In genomic region chr19:5621311-5621944, GRCh38 we compare ENCODE assay signal across 8 cellular contexts. TPM values are rescaled to one million over a fixed set of nuclear protein-coding genes. Genes with fewer than 3 reads are reported as not detected.
DNase-seq lines count a peak whose midpoint lies in the region; ATAC-seq, FAIRE-seq and TF ChIP-seq lines count a peak whose summit lies in the region.

No MANE protein-coding gene starts in this region.

- ATAC-seq in HG02981 (IDR thresholded peaks at IDR 0.05; ENCODE audit: unreplicated experiment) (no peak), GM21529 (IDR thresholded peaks at IDR 0.05; ENCODE audit: unreplicated experiment) (no peak)

- H3K36me3 ChIP-seq in cardiac muscle cell, result peaks cover 17% of the 10 kb centered on the region
- peaks cover 8% of the 10 kb centered on the region for H3K36me3 ChIP-seq in bronchial epithelial cell (ENCODE audit: control insufficient read depth, insufficient read depth, low read length)
- peaks cover 66% of the 10 kb centered on the region for H3K36me3 ChIP-seq in mesodermal cell (ENCODE audit: control insufficient read depth, insufficient read depth, low read length)
- H3K36me3 ChIP-seq in uterus, result no peaks in the 10 kb centered on the region

- peak in 1 of 2 donors; percentile 25 for DNase-seq in cardiac muscle cell (ENCODE audit: low read depth in 1 of 2, low spot score in 1 of 2)
- DNase-seq in cardiac septum (ENCODE audit: low spot score), result no peak
- no peak for DNase-seq in bronchial epithelial cell (ENCODE audit: low read depth)
- DNase-seq in uterus, result peak; percentile 45 to 72
- DNase-seq in T1000 (lab: John Stamatoyannopoulos, UW), result no peak

- H3K4me3 ChIP-seq in cardiac muscle cell, result peak overlapping the region; percentile 85
- H3K4me3 ChIP-seq in bronchial epithelial cell (ENCODE audit: low read depth, low read length), result peak overlapping the region; percentile 92
- peak overlapping the region; percentile 100 for H3K4me3 ChIP-seq in mesodermal cell (ENCODE audit: extremely low read depth, insufficient read depth, low read length, poor library complexity, severe bottlenecking)
- peak overlapping the region; percentile 68 to 98 for H3K4me3 ChIP-seq in uterus

- H3K27ac ChIP-seq in cardiac muscle cell (peak overlapping the region; percentile 91), mesodermal cell (ENCODE audit: low read depth, low read length, severe bottlenecking) (no peak overlapping the region), uterus (peak overlapping the region; percentile 93 to 98)

- H3K9me3 ChIP-seq in cardiac muscle cell (ENCODE audit: low read depth), result no peaks in the 10 kb centered on the region
- no peaks in the 10 kb centered on the region for H3K9me3 ChIP-seq in mesodermal cell (ENCODE audit: control insufficient read depth, low read length)
- H3K9me3 ChIP-seq in uterus, result no peaks in the 10 kb centered on the region

- FAIRE-seq in bronchial epithelial cell (lab: Jason Lieb, UNC), result no peak

- 56 to 60% methylated on average over 10 to 11 of the region's 14 CpGs for WGBS in mesodermal cell (ENCODE audit: insufficient coverage in 2 of 2), 2 experiments

- H3K27me3 ChIP-seq in cardiac muscle cell (no peaks in the 10 kb centered on the region), bronchial epithelial cell (ENCODE audit: control insufficient read depth, insufficient read depth, low read length) (no peaks in the 10 kb centered on the region), uterus (no peaks in the 10 kb centered on the region)

- TF ChIP-seq POLR2A in uterus (IDR thresholded peaks at IDR 0.05), result no peak

- TF ChIP-seq CTCF in cardiac muscle cell (IDR thresholded peaks at IDR 0.05; ENCODE audit: low read depth, low read length) (no peak), bronchial epithelial cell (IDR thresholded peaks at IDR 0.05; ENCODE audit: insufficient read depth, low read length, severe bottlenecking) (no peak), uterus (IDR thresholded peaks at IDR 0.05) (no peak)

- intact Hi-C loops in cardiac septum (cut with DNase I) (no loop called here), uterus (cut with DNase I; ENCODE audit: low total_unique reads) (loop anchor here (10.0 kb wide), 1 partner anchor 53 kb away; no protein-coding TSS in a partner anchor)

- H3K4me1 ChIP-seq in cardiac muscle cell (ENCODE audit: low read depth), result peaks cover 13% of the 10 kb centered on the region
- H3K4me1 ChIP-seq in mesodermal cell (ENCODE audit: control insufficient read depth, insufficient read depth, low read length, poor library complexity, severe bottlenecking), result peaks cover 25% of the 10 kb centered on the region
- peaks cover 0 to 34% of the 10 kb centered on the region in 2 donors for H3K4me1 ChIP-seq in uterus

RNA-seq across cellular contexts. Expression of gene SAFB2, which starts 1.1 kb away (rescaled TPM):
- 36.3 and 55.5 TPM in 2 replicates for total RNA-seq in cardiac muscle cell
- polyA plus RNA-seq in cardiac muscle cell, result 66.3 and 71.8 TPM in 2 replicates
- total RNA-seq in cardiac septum, result 48.6 TPM
- total RNA-seq in bronchial epithelial cell, result 24.0 and 37.4 TPM in 2 replicates
- 34.8 TPM for polyA plus RNA-seq in mesodermal cell (2013, experiment 1 of 2)
- 33.0 TPM for polyA plus RNA-seq in mesodermal cell (2013, experiment 2 of 2)
- total RNA-seq in uterus, result 100 to 1,000 TPM in 2 of 4 donors, 10 to 100 TPM in 2; 45.0 to 250 (median 129) TPM

RNA-seq across cellular contexts. Expression of gene SAFB, which starts 1.5 kb away (rescaled TPM):
- total RNA-seq in cardiac muscle cell (79.5 and 108 TPM in 2 replicates), cardiac septum (67.4 TPM), bronchial epithelial cell (44.0 and 80.6 TPM in 2 replicates), uterus (100 to 1,000 TPM in 1 of 4 donors, 10 to 100 TPM in 3; 35.9 to 129 (median 97.4) TPM)
- 127 and 161 TPM in 2 replicates for polyA plus RNA-seq in cardiac muscle cell
- polyA plus RNA-seq in mesodermal cell (2013, experiment 1 of 2), result 67.5 TPM
- 70.8 TPM for polyA plus RNA-seq in mesodermal cell (2013, experiment 2 of 2)

RNA-seq across cellular contexts. Expression of gene TINCR, which starts 53.7 kb away (rescaled TPM):
- total RNA-seq in cardiac muscle cell (1.3 and 2.4 TPM in 2 replicates), cardiac septum (0.16 TPM), bronchial epithelial cell (4.2 and 10.1 TPM in 2 replicates), uterus (1 to 10 TPM in 2 of 4 donors, not detected in 2; 1.2 to 5.3 TPM)
- polyA plus RNA-seq in cardiac muscle cell, result 1.9 and 3.7 TPM in 2 replicates
- 0.63 TPM for polyA plus RNA-seq in mesodermal cell (2013, experiment 1 of 2)
- polyA plus RNA-seq in mesodermal cell (2013, experiment 2 of 2), result 0.56 TPM

RNA-seq across cellular contexts. Expression of gene MICOS13, which starts 58.9 kb away (rescaled TPM):
- total RNA-seq in cardiac muscle cell, result 59.1 and 90.7 TPM in 2 replicates
- 134 and 173 TPM in 2 replicates for polyA plus RNA-seq in cardiac muscle cell
- total RNA-seq in cardiac septum, result 143 TPM
- total RNA-seq in bronchial epithelial cell, result 30.0 and 54.0 TPM in 2 replicates
- 32.5 TPM for polyA plus RNA-seq in mesodermal cell (2013, experiment 1 of 2)
- polyA plus RNA-seq in mesodermal cell (2013, experiment 2 of 2), result 27.0 TPM
- total RNA-seq in uterus, result 10 to 100 TPM in 3 of 4 donors, 1 to 10 TPM in 1; 2.8 to 36.7 (median 21.1) TPM

RNA-seq across cellular contexts. Expression of gene HSD11B1L, which starts 59.4 kb away (rescaled TPM):
- 62.5 and 80.5 TPM in 2 replicates for total RNA-seq in cardiac muscle cell
- 60.1 and 61.9 TPM in 2 replicates for polyA plus RNA-seq in cardiac muscle cell
- total RNA-seq in cardiac septum, result 4.3 TPM
- 7.1 and 8.6 TPM in 2 replicates for total RNA-seq in bronchial epithelial cell
- polyA plus RNA-seq in mesodermal cell (2013, experiment 1 of 2), result 28.3 TPM
- polyA plus RNA-seq in mesodermal cell (2013, experiment 2 of 2), result 23.2 TPM
- total RNA-seq in uterus, result 10 to 100 TPM in 1 of 4 donors, 1 to 10 TPM in 2, under 1 TPM in 1; 0.26 to 17.8 (median 7.1) TPM

Comparison
In these comparisons a context has a peak if more than half of its experiments do, and no peak if none do; other contexts are left out.
1. DNase-seq: peak in uterus (2 of 2); none in cardiac septum (single experiment), bronchial epithelial cell (single experiment) and T1000 (single experiment).
2. Peak in every context shown above with its lines, with median percentiles within 50 percentile points of each other: H3K4me3 ChIP-seq.